8 cellular contexts compared by ENCODE assay signal in genomic region chr3:128549283-128550112, GRCh38. TPM values are rescaled to one million over a fixed set of nuclear protein-coding genes. Genes with fewer than 3 reads are reported as not detected.
A peak's percentile ranks its signal among the peaks of the same experiment; 100 is the strongest.
DNase-seq lines count a peak whose midpoint lies in the region; ATAC-seq and TF ChIP-seq lines count a peak whose summit lies in the region.

No MANE protein-coding gene starts in this region.

- DNase-seq in BE2C (peak; percentile 81), SW480 (ENCODE audit: low spot score) (peak; percentile 8), fibroblast of the conjunctiva (ENCODE audit: low read depth) (peak; percentile 53), omental fat pad (ENCODE audit: low spot score) (peak; percentile 46), HUDEP-2 (lab: John Stamatoyannopoulos, UW; ENCODE audit: unreplicated experiment in 76 of 76) (no peak), NCI-H524 (lab: John Stamatoyannopoulos, UW) (no peak), mucosa of gallbladder (ENCODE audit: low spot score) (no peak)

- no peaks in the 10 kb centered on the region for H3K9me3 ChIP-seq in BE2C

- ATAC-seq in omental fat pad (ENCODE audit: low FRiP score) (peak; percentile 93), GM19397 (IDR thresholded peaks at IDR 0.05; ENCODE audit: unreplicated experiment) (no peak)

- H3K36me3 ChIP-seq in BE2C = no peaks in the 10 kb centered on the region

- TF ChIP-seq CTCF in BE2C (IDR thresholded peaks at IDR 0.05; ENCODE audit: low read depth, low read length) (no peak), omental fat pad (IDR thresholded peaks at IDR 0.05) (no peak)

- no peaks in the 10 kb centered on the region for H3K27me3 ChIP-seq in BE2C

- peak overlapping the region; percentile 3; the same call in 1 of the 2 replicates for H3K4me3 ChIP-seq in BE2C (ENCODE audit: low read depth, low read length)

- H3K4me1 ChIP-seq in BE2C = peaks cover 37% of the 10 kb centered on the region

RNA-seq across cellular contexts. Expression of gene GATA2, which starts 56.5 kb away (rescaled TPM):
- 791 TPM for polyA plus RNA-seq in BE2C (2012; ENCODE audit: insufficient read depth, insufficient read length, low read depth)
- total RNA-seq in omental fat pad (10 to 100 TPM in 2 of 4 donors, 1 to 10 TPM in 2; 4.2 to 32.5 (median 9.0) TPM), mucosa of gallbladder (22.8 TPM)

Comparison
In these comparisons a context has a peak if more than half of its experiments do, and no peak if none do; other contexts are left out.
1. DNase-seq: peak in BE2C (single experiment), SW480 (single experiment), fibroblast of the conjunctiva (single experiment) and omental fat pad (single experiment); none in HUDEP-2 (0 of 76), NCI-H524 (0 of 2) and mucosa of gallbladder (single experiment).